In genomic region chr16:12041563-12041962, GRCh38 we compare ENCODE assay signal across 1 cellular context.
TF ChIP-seq lines count a peak whose summit lies in the region.
"Not testable (repeated sequence)": the region's sequence is repeated elsewhere in the genome, so short reads cannot be mapped to it uniquely, and the experiment has no call there.

No MANE protein-coding gene starts in this region.

TF ChIP-seq in K562, 482 proteins besides CTCF, POLR2A, EP300 and RAD21 (continued from another document):
- TF ChIP-seq, protein P1, sequence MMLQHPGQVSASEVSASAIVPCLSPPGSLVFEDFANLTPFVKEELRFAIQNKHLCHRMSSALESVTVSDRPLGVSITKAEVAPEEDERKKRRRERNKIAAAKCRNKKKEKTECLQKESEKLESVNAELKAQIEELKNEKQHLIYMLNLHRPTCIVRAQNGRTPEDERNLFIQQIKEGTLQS (IDR thresholded peaks at IDR 0.05): peak; percentile 91
- TF ChIP-seq, protein P1 (CRISPR knock-in tag; conservative IDR thresholded peaks at IDR 0.05): not testable (repeated sequence)
- TF ChIP-seq JUND (IDR thresholded peaks at IDR 0.05; ENCODE audit: borderline replicate concordance, low read depth, low read length) (peak; percentile 79), JUND (tag; IDR thresholded peaks at IDR 0.05; ENCODE audit: borderline replicate concordance, low read depth, low read length) (peak; percentile 73; the same call in 1 of the 3 replicates), JUN (IDR thresholded peaks at IDR 0.05; ENCODE audit: borderline replicate concordance, low read depth, low read length) (peak; percentile 36; the same call in 1 of the 2 replicates), ZNF766 (CRISPR knock-in tag; conservative IDR thresholded peaks at IDR 0.05) (0 out of 2 replicates have a peak, but pooled peaks have one; percentile 68), CEBPG (CRISPR knock-in tag; IDR thresholded peaks at IDR 0.05) (peak; percentile 58), CEBPG (tag; conservative IDR thresholded peaks at IDR 0.05 in 1 of 2, IDR thresholded peaks at IDR 0.05 in 1 of 2) (peak; percentile 91 to 96), ESRRA (IDR thresholded peaks at IDR 0.05; ENCODE audit: borderline replicate concordance, low read depth) (peak; percentile 33; the same call in 1 of the 2 replicates), IRF9 (tag; IDR thresholded peaks at IDR 0.05) (peak; percentile 37; the same call in 1 of the 2 replicates), NR2C1 (tag; IDR thresholded peaks at IDR 0.05) (peak; percentile 55; the same call in 1 of the 2 replicates), GABPA (tag; conservative IDR thresholded peaks at IDR 0.05; ENCODE audit: low read depth) (peak; percentile 26; the same call in 1 of the 2 replicates), FOXJ2 (tag; IDR thresholded peaks at IDR 0.05) (0 out of 2 replicates have a peak, but pooled peaks have one; percentile 46), ZNF584 (CRISPR knock-in tag; IDR thresholded peaks at IDR 0.05; ENCODE audit: low read depth) (0 out of 2 replicates have a peak, but pooled peaks have one; percentile 43), NR2C2 (tag; IDR thresholded peaks at IDR 0.05) (peak; percentile 47; the same call in 1 of the 2 replicates), SRF (CRISPR knock-in tag; IDR thresholded peaks at IDR 0.05) (peak; percentile 66 to 95; a peak in 3 of 4 replicates), DPF2 (IDR thresholded peaks at IDR 0.05) (0 out of 2 replicates have a peak, but pooled peaks have one; percentile 17), ZNF175 (CRISPR knock-in tag; IDR thresholded peaks at IDR 0.05; ENCODE audit: low read depth) (peak; percentile 56; the same call in 1 of the 2 replicates), ZSCAN29 (IDR thresholded peaks at IDR 0.05) (peak; percentile 53; the same call in 1 of the 2 replicates), L3MBTL2 (IDR thresholded peaks at IDR 0.05) (peak; percentile 45; the same call in 1 of the 2 replicates), ATF7 (IDR thresholded peaks at IDR 0.05) (peak; percentile 94)
- TF ChIP-seq JUN (CRISPR knock-in tag; IDR thresholded peaks at IDR 0.05; ENCODE audit: borderline replicate concordance); NR2C1 (IDR thresholded peaks at IDR 0.05); NR2C2 (CRISPR knock-in tag; IDR thresholded peaks at IDR 0.05): not testable (repeated sequence)
- TF ChIP-seq, protein P2, sequence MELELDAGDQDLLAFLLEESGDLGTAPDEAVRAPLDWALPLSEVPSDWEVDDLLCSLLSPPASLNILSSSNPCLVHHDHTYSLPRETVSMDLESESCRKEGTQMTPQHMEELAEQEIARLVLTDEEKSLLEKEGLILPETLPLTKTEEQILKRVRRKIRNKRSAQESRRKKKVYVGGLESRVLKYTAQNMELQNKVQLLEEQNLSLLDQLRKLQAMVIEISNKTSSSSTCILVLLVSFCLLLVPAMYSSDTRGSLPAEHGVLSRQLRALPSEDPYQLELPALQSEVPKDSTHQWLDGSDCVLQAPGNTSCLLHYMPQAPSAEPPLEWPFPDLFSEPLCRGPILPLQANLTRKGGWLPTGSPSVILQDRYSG (tag; conservative IDR thresholded peaks at IDR 0.05; ENCODE audit: low read depth): 0 out of 2 replicates have a peak, but pooled peaks have one; percentile 31
